8 cellular contexts compared by ENCODE assay signal in genomic region chr17:73546770-73547345, GRCh38.
DNase-seq lines count a peak whose midpoint lies in the region; ATAC-seq and TF ChIP-seq lines count a peak whose summit lies in the region.

No MANE protein-coding gene starts in this region.

- WGBS in hepatocyte (ENCODE audit: low lambda C conversion rate, missing lambda C conversion rate) = 78% methylated on average over 6 of the region's 7 CpGs
- 79% methylated on average over 7 of the region's 7 CpGs for WGBS in smooth muscle cell (ENCODE audit: low lambda C conversion rate)

- H3K27me3 ChIP-seq in DND-41 (ENCODE audit: insufficient read depth, low read length, poor library complexity) (no peaks in the 10 kb centered on the region), hepatocyte (no peaks in the 10 kb centered on the region), smooth muscle cell (ENCODE audit: low read depth) (no peaks in the 10 kb centered on the region)

- H3K27ac Mint-ChIP-seq in osteocyte (ENCODE audit: unreplicated experiment) = no peak overlapping the region

- no peak for TF ChIP-seq CTCF in DND-41 (IDR thresholded peaks at IDR 0.05; ENCODE audit: borderline replicate concordance, extremely low read depth, low read length, poor library complexity, severe bottlenecking)
- TF ChIP-seq CTCF in hepatocyte (IDR thresholded peaks at IDR 0.05; ENCODE audit: poor library complexity) = no peak
- TF ChIP-seq CTCF in osteocyte (IDR thresholded peaks at IDR 0.05) = no peak
- no peak for TF ChIP-seq CTCF in smooth muscle cell (IDR thresholded peaks at IDR 0.05; ENCODE audit: borderline replicate concordance, insufficient read depth, poor library complexity, severe bottlenecking)

- no peaks in the 10 kb centered on the region for H3K9me3 Mint-ChIP-seq in osteocyte (ENCODE audit: unreplicated experiment)

- H4K20me1 ChIP-seq in DND-41 (ENCODE audit: insufficient read depth, low read length) (no peaks in the 10 kb centered on the region), hepatocyte (ENCODE audit: insufficient read depth, poor library complexity, severe bottlenecking) (no peaks in the 10 kb centered on the region), smooth muscle cell (ENCODE audit: low read depth) (peaks cover 50% of the 10 kb centered on the region)

- no peaks in the 10 kb centered on the region for H3F3A ChIP-seq in smooth muscle cell (ENCODE audit: low read depth)

- no peak overlapping the region for H3K4me3 Mint-ChIP-seq in osteocyte (ENCODE audit: unreplicated experiment)

- no peaks in the 10 kb centered on the region for H3K9me2 ChIP-seq in hepatocyte (replicated peaks; ENCODE audit: insufficient read depth)

- H3K4me1 ChIP-seq in DND-41 (ENCODE audit: insufficient read depth, low read length) (no peaks in the 10 kb centered on the region; the same call in 1 of the 2 replicates), hepatocyte (ENCODE audit: insufficient read depth) (no peaks in the 10 kb centered on the region), smooth muscle cell (ENCODE audit: low read depth) (peaks cover 7% of the 10 kb centered on the region)

- H3K4me1 Mint-ChIP-seq in osteocyte (ENCODE audit: unreplicated experiment) = peaks cover 11% of the 10 kb centered on the region

- H3K27ac ChIP-seq in DND-41 (ENCODE audit: low read length) = no peak overlapping the region
- no peak overlapping the region for H3K27ac ChIP-seq in hepatocyte
- H3K27ac ChIP-seq in smooth muscle cell (ENCODE audit: low read depth) = no peak overlapping the region

- peak; percentile 62; the same call in 2 of the 3 replicates for ATAC-seq in DND-41 (ENCODE audit: insufficient read depth, low read depth)
- no peak for ATAC-seq in GM21786 (IDR thresholded peaks at IDR 0.05; ENCODE audit: unreplicated experiment)
- no peak for ATAC-seq in GM19328 (IDR thresholded peaks at IDR 0.05; ENCODE audit: unreplicated experiment)

- H3K36me3 ChIP-seq in DND-41 (ENCODE audit: insufficient read depth, low read length) = no peaks in the 10 kb centered on the region
- no peaks in the 10 kb centered on the region for H3K36me3 ChIP-seq in hepatocyte (replicated peaks; ENCODE audit: insufficient read depth, low read depth)
- H3K36me3 ChIP-seq in smooth muscle cell (ENCODE audit: low read depth) = no peaks in the 10 kb centered on the region

- no peaks in the 10 kb centered on the region for H3K79me2 ChIP-seq in DND-41 (ENCODE audit: insufficient read depth, low read length)
- H3K79me2 ChIP-seq in hepatocyte = no peaks in the 10 kb centered on the region
- H3K79me2 ChIP-seq in smooth muscle cell (ENCODE audit: low read depth) = no peaks in the 10 kb centered on the region

- H3K4me2 ChIP-seq in DND-41 (ENCODE audit: insufficient read depth, low read length) (no peak overlapping the region), hepatocyte (no peak overlapping the region), smooth muscle cell (no peak overlapping the region)

- H3K36me3 Mint-ChIP-seq in osteocyte (ENCODE audit: unreplicated experiment) = no peaks in the 10 kb centered on the region

- H3K27me3 Mint-ChIP-seq in osteocyte (ENCODE audit: unreplicated experiment) = no peaks in the 10 kb centered on the region

- H3K9me3 ChIP-seq in DND-41 (ENCODE audit: insufficient read depth, low read length, severe bottlenecking) = no peaks in the 10 kb centered on the region
- no peaks in the 10 kb centered on the region for H3K9me3 ChIP-seq in hepatocyte (ENCODE audit: low read depth)
- H3K9me3 ChIP-seq in smooth muscle cell (replicated peaks; ENCODE audit: low read depth) = no peaks in the 10 kb centered on the region

- H3K4me3 ChIP-seq in DND-41 (ENCODE audit: low read depth in 1 of 2, low read length in 2 of 2) (no peak overlapping the region), hepatocyte (no peak overlapping the region), smooth muscle cell (no peak overlapping the region)

- peak; percentile 18 for DNase-seq in DND-41
- peak; percentile 36 for DNase-seq in HPDE6-E6E7 (ENCODE audit: extremely low spot score)
- peak; percentile 43 for DNase-seq in SW480 (ENCODE audit: low spot score)
- DNase-seq in hepatocyte (ENCODE audit: low spot score) = peak; percentile 78
- no peak for DNase-seq in osteocyte (ENCODE audit: extremely low spot score, unreplicated experiment)
- no peak for DNase-seq in smooth muscle cell (lab: John Stamatoyannopoulos, UW; ENCODE audit: unreplicated experiment)

- H2AFZ ChIP-seq in DND-41 (ENCODE audit: low read depth, low read length) (no peak overlapping the region), hepatocyte (no peak overlapping the region), smooth muscle cell (ENCODE audit: low read depth) (no peak overlapping the region)

- H3K9ac ChIP-seq in DND-41 (ENCODE audit: low read depth, low read length) = no peak overlapping the region
- H3K9ac ChIP-seq in smooth muscle cell (ENCODE audit: low read depth) = no peak overlapping the region

Comparison
In these comparisons a context has a peak if more than half of its experiments do, and no peak if none do; other contexts are left out.
1. DNase-seq: peak in DND-41 (single experiment), HPDE6-E6E7 (single experiment), SW480 (single experiment) and hepatocyte (single experiment); none in osteocyte (single experiment) and smooth muscle cell (single experiment).